ENCODE assay signal across 1 cellular context in the genomic region with DNA sequence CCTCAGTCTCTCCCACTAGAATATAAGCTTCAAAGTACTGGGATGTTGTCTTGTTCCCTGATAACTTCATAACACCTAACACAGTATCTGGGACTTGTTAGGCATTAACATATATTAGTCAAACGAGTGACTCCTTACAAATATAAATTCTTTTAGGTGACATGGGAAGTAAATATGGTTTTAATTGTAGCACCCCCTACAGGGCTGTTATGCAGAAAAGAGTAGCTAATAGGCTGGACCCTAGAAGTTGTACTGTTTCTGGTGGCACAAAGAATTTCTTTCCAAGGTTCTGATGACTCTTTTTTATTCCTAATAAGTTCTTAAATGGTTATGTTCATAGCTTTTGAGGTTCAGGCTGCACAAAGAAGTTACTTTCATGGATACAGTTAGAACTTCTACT.
TF ChIP-seq lines count a peak whose summit lies in the region.

No MANE protein-coding gene starts in this region.

TF ChIP-seq in HepG2, 621 proteins besides CTCF, POLR2A, EP300 and RAD21:
- TF ChIP-seq ZNF839 (CRISPR knock-in tag; IDR thresholded peaks at IDR 0.05; ENCODE audit: borderline replicate concordance), result no peak
- TF ChIP-seq, protein P1, sequence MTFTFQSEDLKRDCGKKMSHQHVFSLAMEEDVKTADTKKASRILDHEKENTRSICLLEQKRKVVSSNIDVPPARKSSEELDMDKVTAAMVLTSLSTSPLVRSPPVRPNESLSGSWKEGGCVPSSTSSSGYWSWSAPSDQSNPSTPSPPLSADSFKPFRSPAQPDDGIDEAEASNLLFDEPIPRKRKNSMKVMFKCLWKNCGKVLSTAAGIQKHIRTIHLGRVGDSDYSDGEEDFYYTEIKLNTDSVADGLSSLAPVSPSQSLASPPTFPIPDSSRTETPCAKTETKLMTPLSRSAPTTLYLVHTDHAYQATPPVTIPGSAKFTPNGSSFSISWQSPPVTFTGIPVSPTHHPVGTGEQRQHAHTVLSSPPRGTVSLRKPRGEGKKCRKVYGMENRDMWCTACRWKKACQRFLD (CRISPR knock-in tag; IDR thresholded peaks at IDR 0.05; ENCODE audit: borderline replicate concordance), result no peak
- no peak for TF ChIP-seq ETV5 (CRISPR knock-in tag; IDR thresholded peaks at IDR 0.05; ENCODE audit: borderline replicate concordance)
- no peak for TF ChIP-seq MEF2D (CRISPR knock-in tag; IDR thresholded peaks at IDR 0.05)
- TF ChIP-seq HDAC2 (CRISPR knock-in tag; IDR thresholded peaks at IDR 0.05), result no peak
- TF ChIP-seq, protein P2, sequence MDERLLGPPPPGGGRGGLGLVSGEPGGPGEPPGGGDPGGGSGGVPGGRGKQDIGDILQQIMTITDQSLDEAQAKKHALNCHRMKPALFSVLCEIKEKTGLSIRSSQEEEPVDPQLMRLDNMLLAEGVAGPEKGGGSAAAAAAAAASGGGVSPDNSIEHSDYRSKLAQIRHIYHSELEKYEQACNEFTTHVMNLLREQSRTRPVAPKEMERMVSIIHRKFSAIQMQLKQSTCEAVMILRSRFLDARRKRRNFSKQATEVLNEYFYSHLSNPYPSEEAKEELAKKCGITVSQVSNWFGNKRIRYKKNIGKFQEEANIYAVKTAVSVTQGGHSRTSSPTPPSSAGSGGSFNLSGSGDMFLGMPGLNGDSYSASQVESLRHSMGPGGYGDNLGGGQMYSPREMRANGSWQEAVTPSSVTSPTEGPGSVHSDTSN (CRISPR knock-in tag; IDR thresholded peaks at IDR 0.05), result no peak
- TF ChIP-seq ZNF746 (CRISPR knock-in tag; IDR thresholded peaks at IDR 0.05), result no peak
- no peak for TF ChIP-seq JUNB (CRISPR knock-in tag; IDR thresholded peaks at IDR 0.05; ENCODE audit: borderline replicate concordance)
- no peak for TF ChIP-seq RFXAP (CRISPR knock-in tag; IDR thresholded peaks at IDR 0.05; ENCODE audit: borderline replicate concordance)
- TF ChIP-seq MAFF (IDR thresholded peaks at IDR 0.05; ENCODE audit: low read depth, low read length), result no peak
- TF ChIP-seq, protein P3, sequence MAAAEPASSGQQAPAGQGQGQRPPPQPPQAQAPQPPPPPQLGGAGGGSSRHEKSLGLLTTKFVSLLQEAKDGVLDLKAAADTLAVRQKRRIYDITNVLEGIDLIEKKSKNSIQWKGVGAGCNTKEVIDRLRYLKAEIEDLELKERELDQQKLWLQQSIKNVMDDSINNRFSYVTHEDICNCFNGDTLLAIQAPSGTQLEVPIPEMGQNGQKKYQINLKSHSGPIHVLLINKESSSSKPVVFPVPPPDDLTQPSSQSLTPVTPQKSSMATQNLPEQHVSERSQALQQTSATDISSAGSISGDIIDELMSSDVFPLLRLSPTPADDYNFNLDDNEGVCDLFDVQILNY (CRISPR knock-in tag; conservative IDR thresholded peaks at IDR 0.05), result no peak
- TF ChIP-seq, protein P4, sequence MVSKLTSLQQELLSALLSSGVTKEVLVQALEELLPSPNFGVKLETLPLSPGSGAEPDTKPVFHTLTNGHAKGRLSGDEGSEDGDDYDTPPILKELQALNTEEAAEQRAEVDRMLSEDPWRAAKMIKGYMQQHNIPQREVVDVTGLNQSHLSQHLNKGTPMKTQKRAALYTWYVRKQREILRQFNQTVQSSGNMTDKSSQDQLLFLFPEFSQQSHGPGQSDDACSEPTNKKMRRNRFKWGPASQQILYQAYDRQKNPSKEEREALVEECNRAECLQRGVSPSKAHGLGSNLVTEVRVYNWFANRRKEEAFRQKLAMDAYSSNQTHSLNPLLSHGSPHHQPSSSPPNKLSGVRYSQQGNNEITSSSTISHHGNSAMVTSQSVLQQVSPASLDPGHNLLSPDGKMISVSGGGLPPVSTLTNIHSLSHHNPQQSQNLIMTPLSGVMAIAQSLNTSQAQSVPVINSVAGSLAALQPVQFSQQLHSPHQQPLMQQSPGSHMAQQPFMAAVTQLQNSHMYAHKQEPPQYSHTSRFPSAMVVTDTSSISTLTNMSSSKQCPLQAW (CRISPR knock-in tag; IDR thresholded peaks at IDR 0.05), result no peak
- TF ChIP-seq SMARCC2 (IDR thresholded peaks at IDR 0.05), result no peak
- no peak for TF ChIP-seq ZNF543 (CRISPR knock-in tag; IDR thresholded peaks at IDR 0.05)
- TF ChIP-seq, protein P5, sequence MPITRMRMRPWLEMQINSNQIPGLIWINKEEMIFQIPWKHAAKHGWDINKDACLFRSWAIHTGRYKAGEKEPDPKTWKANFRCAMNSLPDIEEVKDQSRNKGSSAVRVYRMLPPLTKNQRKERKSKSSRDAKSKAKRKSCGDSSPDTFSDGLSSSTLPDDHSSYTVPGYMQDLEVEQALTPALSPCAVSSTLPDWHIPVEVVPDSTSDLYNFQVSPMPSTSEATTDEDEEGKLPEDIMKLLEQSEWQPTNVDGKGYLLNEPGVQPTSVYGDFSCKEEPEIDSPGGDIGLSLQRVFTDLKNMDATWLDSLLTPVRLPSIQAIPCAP (CRISPR knock-in tag; IDR thresholded peaks at IDR 0.05; ENCODE audit: low read depth), result no peak
- TF ChIP-seq RNF2 (conservative IDR thresholded peaks at IDR 0.05; ENCODE audit: low read depth), result no peak
- TF ChIP-seq ATF7-NPFF (CRISPR knock-in tag; IDR thresholded peaks at IDR 0.05; ENCODE audit: low read depth), result no peak
- no peak for TF ChIP-seq FOXA3 (CRISPR knock-in tag; IDR thresholded peaks at IDR 0.05)
- no peak for TF ChIP-seq ZNF557 (CRISPR knock-in tag; IDR thresholded peaks at IDR 0.05)
- no peak for TF ChIP-seq ZNF672 (CRISPR knock-in tag; IDR thresholded peaks at IDR 0.05)
